In genomic region chr13:22915442-22916082, GRCh38 we compare ENCODE assay signal across 8 cellular contexts.
A peak's percentile ranks its signal among the peaks of the same experiment; 100 is the strongest.
DNase-seq lines count a peak whose midpoint lies in the region; ATAC-seq and TF ChIP-seq lines count a peak whose summit lies in the region.

No MANE protein-coding gene starts in this region.

- no peaks in the 10 kb centered on the region for H3K36me3 Mint-ChIP-seq in activated naive CD8-positive, alpha-beta T cell treated with anti-CD3 and anti-CD28 coated beads, Interleukin-2, amount 50 U/mL, for 24 hours (ENCODE audit: low read depth)

- no peaks in the 10 kb centered on the region for H3K9me3 Mint-ChIP-seq in activated naive CD8-positive, alpha-beta T cell treated with anti-CD3 and anti-CD28 coated beads, Interleukin-2, amount 50 U/mL, for 24 hours

- no peak for TF ChIP-seq CTCF in AG10803 (conservative IDR thresholded peaks at IDR 0.05; ENCODE audit: low read length)

- no peak overlapping the region for H3K27ac Mint-ChIP-seq in activated naive CD8-positive, alpha-beta T cell treated with anti-CD3 and anti-CD28 coated beads, Interleukin-2, amount 50 U/mL, for 24 hours

- no peak for TF ChIP-seq EP300 in Ishikawa (IDR thresholded peaks at IDR 0.05; ENCODE audit: borderline replicate concordance)

- ATAC-seq in GM18861 (IDR thresholded peaks at IDR 0.05; ENCODE audit: unreplicated experiment): peak; percentile 49
- ATAC-seq in activated naive CD8-positive, alpha-beta T cell treated with anti-CD3 and anti-CD28 coated beads, Interleukin-2, amount 50 U/mL, for 24 hours: no peak

- H3K4me3 Mint-ChIP-seq in activated naive CD8-positive, alpha-beta T cell treated with anti-CD3 and anti-CD28 coated beads, Interleukin-2, amount 50 U/mL, for 24 hours: peak overlapping the region; percentile 36

- DNase-seq in AG10803 (ENCODE audit: low read depth): peak; percentile 24
- no peak for DNase-seq in activated naive CD8-positive, alpha-beta T cell treated with anti-CD3 and anti-CD28 coated beads, Interleukin-2, amount 50 U/mL, for 24 hours
- DNase-seq in hepatic stellate cell (ENCODE audit: low spot score): peak; percentile 29
- DNase-seq in posterior vena cava (ENCODE audit: low spot score): peak; percentile 89
- no peak for DNase-seq in stimulated activated CD4-positive, alpha-beta T cell treated with anti-CD3 and anti-CD28 coated beads, Interleukin-2, amount 100 ng/mL, for 24 hours
- DNase-seq in foreskin melanocyte: no peak

- intact Hi-C loops in posterior vena cava (cut with DNase I): no loop called here

- TF ChIP-seq RAD21 in Ishikawa (IDR thresholded peaks at IDR 0.05; ENCODE audit: low read depth): no peak

- H3K4me3 ChIP-seq in AG10803 (ENCODE audit: low read length): peak overlapping the region; percentile 77

- H3K4me1 Mint-ChIP-seq in activated naive CD8-positive, alpha-beta T cell treated with anti-CD3 and anti-CD28 coated beads, Interleukin-2, amount 50 U/mL, for 24 hours: peaks cover 7% of the 10 kb centered on the region

- H3K27me3 Mint-ChIP-seq in activated naive CD8-positive, alpha-beta T cell treated with anti-CD3 and anti-CD28 coated beads, Interleukin-2, amount 50 U/mL, for 24 hours: peaks cover 52% of the 10 kb centered on the region

TF ChIP-seq in Ishikawa, 13 proteins besides CTCF, POLR2A, EP300 and RAD21:
- peak; percentile 28 for TF ChIP-seq MAX (IDR thresholded peaks at IDR 0.05)
- TF ChIP-seq USF1 (IDR thresholded peaks at IDR 0.05): no peak
- TF ChIP-seq EGR1 (IDR thresholded peaks at IDR 0.05): no peak
- TF ChIP-seq TCF12 (IDR thresholded peaks at IDR 0.05; ENCODE audit: low read depth): 0 out of 2 replicates have a peak, but pooled peaks have one; percentile 10
- TF ChIP-seq ZBTB7A (IDR thresholded peaks at IDR 0.05; ENCODE audit: low read depth): peak; percentile 93
- 0 out of 2 replicates have a peak, but pooled peaks have one; percentile 47 for TF ChIP-seq YY1 (IDR thresholded peaks at IDR 0.05; ENCODE audit: low read depth)

Comparison
In these comparisons a context has a peak if more than half of its experiments do, and no peak if none do; other contexts are left out.
1. DNase-seq: peak in AG10803 (single experiment), hepatic stellate cell (single experiment) and posterior vena cava (single experiment); none in activated naive CD8-positive, alpha-beta T cell treated with anti-CD3 and anti-CD28 coated beads, Interleukin-2, amount 50 U/mL, for 24 hours (single experiment), stimulated activated CD4-positive, alpha-beta T cell treated with anti-CD3 and anti-CD28 coated beads, Interleukin-2, amount 100 ng/mL, for 24 hours (0 of 2) and foreskin melanocyte (single experiment).